Comparison of ENCODE assay signal across 9 cellular contexts in the genomic region with DNA sequence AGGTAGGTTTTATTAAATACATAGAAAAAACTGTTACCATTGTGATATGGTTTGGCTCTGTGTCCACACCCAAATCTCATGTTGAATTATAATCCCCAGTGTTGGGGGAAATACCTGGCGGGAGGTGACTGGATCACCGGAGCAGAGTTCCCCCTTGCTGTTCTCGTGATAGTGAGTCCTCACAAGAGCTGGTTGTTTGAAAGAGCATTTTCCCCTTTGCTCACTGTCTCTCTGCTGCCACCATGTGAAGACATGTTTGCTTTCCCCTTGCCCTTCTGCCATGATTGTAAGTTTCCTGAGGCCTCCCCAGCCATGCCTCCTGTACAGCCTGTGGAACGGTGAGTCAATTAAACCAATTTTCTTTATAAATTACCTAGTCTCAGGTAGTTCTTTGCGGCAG.
DNase-seq lines count a peak whose midpoint lies in the region; ATAC-seq and TF ChIP-seq lines count a peak whose summit lies in the region.
"Had no signal": no experiment of that assay in that cellular context is flagged by ENCODE, and none has a peak within 500 bp of the region (broad histone marks: within the 10 kb centered on the region; RNA-seq: fewer than 3 reads in every experiment).

No MANE protein-coding gene starts in this region.

- WGBS in GM23248 (ENCODE audit: low coverage in 1 of 2, low lambda C conversion rate in 2 of 2, missing lambda C conversion rate in 2 of 2), 2 experiments = 76 to 81% methylated on average over 5 of the region's 5 CpGs
- WGBS in ovary, 3 donors = 89 to 95% (median 92%) methylated on average over 5 of the region's 5 CpGs

- no peak for TF ChIP-seq EP300 in ovary (IDR thresholded peaks at IDR 0.05)

- peak; percentile 25 to 35 for DNase-seq in Caco-2
- peak; percentile 7 for DNase-seq in GM23248
- DNase-seq in fibroblast of gingiva (ENCODE audit: low read depth) = peak; percentile 2
- no peak for DNase-seq in activated T-helper 1 cell treated with anti-CD3 and anti-CD28 coated beads, Interleukin-12 subunit alpha, Interleukin-12 subunit beta, Interleukin-2, Interleukin-4 antibody, amounts not matched to agents 30 ng/mL and 10 ng/mL and 1 ng/mL, durations not matched to agents 14 hours and 24 hours and 36 hours (ENCODE audit: low spot score)
- no peak for DNase-seq in activated CD4-positive, alpha-beta T cell treated with anti-CD3 and anti-CD28 coated beads for 48 hours
- DNase-seq in ovary = no peak
- DNase-seq: NCI-H510A treated with DMSO at 0.1 percent for 48 hours had no signal

- no peak overlapping the region for H3K27ac Mint-ChIP-seq in Caco-2 (ENCODE audit: unreplicated experiment)
- H3K27ac Mint-ChIP-seq in activated T-helper 1 cell treated with anti-CD3 and anti-CD28 coated beads, Interleukin-12 subunit alpha, Interleukin-12 subunit beta, Interleukin-2, Interleukin-4 antibody, amounts not matched to agents 30 ng/mL and 10 ng/mL and 1 ng/mL, durations not matched to agents 14 hours and 24 hours and 36 hours = no peak overlapping the region

- H3K27ac ChIP-seq in GM23248 (no peak overlapping the region), OCI-LY1 (ENCODE audit: low read depth, low read length, poor library complexity, severe bottlenecking) (no peak overlapping the region), ovary (no peak overlapping the region)

- H3K4me1 ChIP-seq in Caco-2 (peaks cover 10% of the 10 kb centered on the region), GM23248 (ENCODE audit: insufficient read depth) (no peaks in the 10 kb centered on the region), OCI-LY1 (ENCODE audit: insufficient read depth, low read length, severe bottlenecking) (no peaks in the 10 kb centered on the region), ovary (ENCODE audit: insufficient read depth) (no peaks in the 10 kb centered on the region)

- H3K4me2 ChIP-seq in GM23248 (ENCODE audit: unreplicated experiment) (no peak overlapping the region), OCI-LY1 (ENCODE audit: low read length) (no peak overlapping the region)

- no peaks in the 10 kb centered on the region for H3K27me3 ChIP-seq in Caco-2 (replicated peaks; ENCODE audit: control insufficient read depth, insufficient read depth, low read length)
- H3K27me3 ChIP-seq in GM23248 (replicated peaks; ENCODE audit: insufficient read depth) = no peaks in the 10 kb centered on the region
- no peaks in the 10 kb centered on the region for H3K27me3 ChIP-seq in OCI-LY1 (ENCODE audit: insufficient read depth, low read length)
- H3K27me3 ChIP-seq in ovary = no peaks in the 10 kb centered on the region

- no peak overlapping the region for H3K4me3 Mint-ChIP-seq in Caco-2 (ENCODE audit: unreplicated experiment)
- H3K4me3 Mint-ChIP-seq in activated T-helper 1 cell treated with anti-CD3 and anti-CD28 coated beads, Interleukin-12 subunit alpha, Interleukin-12 subunit beta, Interleukin-2, Interleukin-4 antibody, amounts not matched to agents 30 ng/mL and 10 ng/mL and 1 ng/mL, durations not matched to agents 14 hours and 24 hours and 36 hours = no peak overlapping the region

- in situ Hi-C loops in GM23248 (cut with MboI) = loop anchor here (25.0 kb wide), 1 partner anchor 358 kb away; a partner anchor contains a TSS

- H3K27me3 Mint-ChIP-seq in Caco-2 (ENCODE audit: insufficient read depth, unreplicated experiment) = no peaks in the 10 kb centered on the region
- peaks cover 3% of the 10 kb centered on the region for H3K27me3 Mint-ChIP-seq in activated T-helper 1 cell treated with anti-CD3 and anti-CD28 coated beads, Interleukin-12 subunit alpha, Interleukin-12 subunit beta, Interleukin-2, Interleukin-4 antibody, amounts not matched to agents 30 ng/mL and 10 ng/mL and 1 ng/mL, durations not matched to agents 14 hours and 24 hours and 36 hours (ENCODE audit: insufficient read depth)

- H2AFZ ChIP-seq in GM23248 (no peak overlapping the region; the same call in 1 of the 2 replicates), OCI-LY1 (ENCODE audit: low read length) (no peak overlapping the region)

- ATAC-seq in HG03159 (IDR thresholded peaks at IDR 0.05; ENCODE audit: unreplicated experiment) = no peak

- TF ChIP-seq CTCF in Caco-2 (IDR thresholded peaks at IDR 0.05; ENCODE audit: insufficient read depth in 1 of 2, low read depth in 1 of 2, low read length in 1 of 2, severe bottlenecking in 1 of 2, unreplicated experiment in 1 of 2) = peak; percentile 14 to 17
- TF ChIP-seq CTCF in OCI-LY1 (IDR thresholded peaks at IDR 0.05; ENCODE audit: low read length) = peak; percentile 32; the same call in 1 of the 2 replicates
- no peak for TF ChIP-seq CTCF in ovary (IDR thresholded peaks at IDR 0.05)

- H4K20me1 ChIP-seq in GM23248 (ENCODE audit: insufficient read depth) (no peaks in the 10 kb centered on the region), OCI-LY1 (ENCODE audit: insufficient read depth, low read length) (no peaks in the 10 kb centered on the region)

- no peaks in the 10 kb centered on the region for H3K9me3 Mint-ChIP-seq in Caco-2 (ENCODE audit: unreplicated experiment)
- no peaks in the 10 kb centered on the region for H3K9me3 Mint-ChIP-seq in activated T-helper 1 cell treated with anti-CD3 and anti-CD28 coated beads, Interleukin-12 subunit alpha, Interleukin-12 subunit beta, Interleukin-2, Interleukin-4 antibody, amounts not matched to agents 30 ng/mL and 10 ng/mL and 1 ng/mL, durations not matched to agents 14 hours and 24 hours and 36 hours

- POLR2A ChIA-PET in Caco-2 (lab: Charles Lee) = no interaction called here

- H3K9ac ChIP-seq in GM23248 = no peak overlapping the region
- H3K9ac ChIP-seq in OCI-LY1 (ENCODE audit: low read length) = no peak overlapping the region

- H3K9me3 ChIP-seq in Caco-2 = no peaks in the 10 kb centered on the region
- no peaks in the 10 kb centered on the region for H3K9me3 ChIP-seq in GM23248 (ENCODE audit: low read depth)
- H3K9me3 ChIP-seq in OCI-LY1 (ENCODE audit: low read length) = no peaks in the 10 kb centered on the region
- H3K9me3 ChIP-seq in ovary = no peaks in the 10 kb centered on the region

- CTCF ChIA-PET in Caco-2 (lab: Charles Lee) = interaction anchor here (1.0 kb wide), 1 partner anchor 211 kb away, joined by 6 read pairs; no protein-coding TSS in a partner anchor

- H3K4me3 ChIP-seq in Caco-2 (ENCODE audit: low read depth, low read length) (no peak overlapping the region), GM23248 (no peak overlapping the region), OCI-LY1 (ENCODE audit: low read depth, low read length, poor library complexity, severe bottlenecking) (no peak overlapping the region), ovary (no peak overlapping the region)

- H3F3A ChIP-seq in GM23248 (ENCODE audit: insufficient read depth) (no peaks in the 10 kb centered on the region), OCI-LY1 (ENCODE audit: insufficient read depth, low read length) (no peaks in the 10 kb centered on the region)

- H3K79me2 ChIP-seq in GM23248 (ENCODE audit: insufficient read depth) (no peaks in the 10 kb centered on the region), OCI-LY1 (ENCODE audit: insufficient read depth, low read length) (no peaks in the 10 kb centered on the region)

- intact Hi-C loops in Caco-2 (cut with micrococcal nuclease; ENCODE audit: unreplicated experiment) (loop anchor here (1.0 kb wide), 1 partner anchor 212 kb away; no protein-coding TSS in a partner anchor), ovary (cut with DNase I) (no loop called here)
- intact Hi-C loops in activated T-helper 1 cell treated with anti-CD3 and anti-CD28 coated beads, Interleukin-12 subunit alpha, Interleukin-12 subunit beta, Interleukin-2, Interleukin-4 antibody, amounts not matched to agents 30 ng/mL and 10 ng/mL and 1 ng/mL, durations not matched to agents 14 hours and 24 hours and 36 hours (cut with micrococcal nuclease) = no loop called here

- no peaks in the 10 kb centered on the region for H3K4me1 Mint-ChIP-seq in Caco-2 (ENCODE audit: low read depth, unreplicated experiment)
- H3K4me1 Mint-ChIP-seq in activated T-helper 1 cell treated with anti-CD3 and anti-CD28 coated beads, Interleukin-12 subunit alpha, Interleukin-12 subunit beta, Interleukin-2, Interleukin-4 antibody, amounts not matched to agents 30 ng/mL and 10 ng/mL and 1 ng/mL, durations not matched to agents 14 hours and 24 hours and 36 hours (ENCODE audit: low read depth) = no peaks in the 10 kb centered on the region

- no peaks in the 10 kb centered on the region for H3K36me3 Mint-ChIP-seq in Caco-2 (ENCODE audit: insufficient read depth, unreplicated experiment)
- no peaks in the 10 kb centered on the region for H3K36me3 Mint-ChIP-seq in activated T-helper 1 cell treated with anti-CD3 and anti-CD28 coated beads, Interleukin-12 subunit alpha, Interleukin-12 subunit beta, Interleukin-2, Interleukin-4 antibody, amounts not matched to agents 30 ng/mL and 10 ng/mL and 1 ng/mL, durations not matched to agents 14 hours and 24 hours and 36 hours (ENCODE audit: low read depth)

- BruUV-seq in Caco-2 (replicated peaks; lab: Mats Ljungman, UMichigan) = no TSS peak

- H3K36me3 ChIP-seq in Caco-2 (ENCODE audit: control insufficient read depth, insufficient read depth, low read length) (no peaks in the 10 kb centered on the region), GM23248 (ENCODE audit: low read depth) (no peaks in the 10 kb centered on the region), OCI-LY1 (ENCODE audit: insufficient read depth, low read length) (no peaks in the 10 kb centered on the region), ovary (no peaks in the 10 kb centered on the region)

- H3K9me2 ChIP-seq in GM23248 (ENCODE audit: insufficient read depth) (no peaks in the 10 kb centered on the region), OCI-LY1 (ENCODE audit: low read depth, low read length) (no peaks in the 10 kb centered on the region)

- no peak for TF ChIP-seq POLR2A in ovary (IDR thresholded peaks at IDR 0.05)

Comparison
In these comparisons a context has a peak if more than half of its experiments do, and no peak if none do; other contexts are left out.
1. DNase-seq: peak in Caco-2 (2 of 2), GM23248 (single experiment) and fibroblast of gingiva (single experiment); none in activated T-helper 1 cell treated with anti-CD3 and anti-CD28 coated beads, Interleukin-12 subunit alpha, Interleukin-12 subunit beta, Interleukin-2, Interleukin-4 antibody, amounts not matched to agents 30 ng/mL and 10 ng/mL and 1 ng/mL, durations not matched to agents 14 hours and 24 hours and 36 hours (single experiment), activated CD4-positive, alpha-beta T cell treated with anti-CD3 and anti-CD28 coated beads for 48 hours (single experiment) and ovary (0 of 5).
2. CTCF ChIP-seq: peak in Caco-2 (2 of 2) and OCI-LY1 (single experiment); none in ovary (0 of 3).